10 cellular contexts compared by ENCODE assay signal in the genomic region with DNA sequence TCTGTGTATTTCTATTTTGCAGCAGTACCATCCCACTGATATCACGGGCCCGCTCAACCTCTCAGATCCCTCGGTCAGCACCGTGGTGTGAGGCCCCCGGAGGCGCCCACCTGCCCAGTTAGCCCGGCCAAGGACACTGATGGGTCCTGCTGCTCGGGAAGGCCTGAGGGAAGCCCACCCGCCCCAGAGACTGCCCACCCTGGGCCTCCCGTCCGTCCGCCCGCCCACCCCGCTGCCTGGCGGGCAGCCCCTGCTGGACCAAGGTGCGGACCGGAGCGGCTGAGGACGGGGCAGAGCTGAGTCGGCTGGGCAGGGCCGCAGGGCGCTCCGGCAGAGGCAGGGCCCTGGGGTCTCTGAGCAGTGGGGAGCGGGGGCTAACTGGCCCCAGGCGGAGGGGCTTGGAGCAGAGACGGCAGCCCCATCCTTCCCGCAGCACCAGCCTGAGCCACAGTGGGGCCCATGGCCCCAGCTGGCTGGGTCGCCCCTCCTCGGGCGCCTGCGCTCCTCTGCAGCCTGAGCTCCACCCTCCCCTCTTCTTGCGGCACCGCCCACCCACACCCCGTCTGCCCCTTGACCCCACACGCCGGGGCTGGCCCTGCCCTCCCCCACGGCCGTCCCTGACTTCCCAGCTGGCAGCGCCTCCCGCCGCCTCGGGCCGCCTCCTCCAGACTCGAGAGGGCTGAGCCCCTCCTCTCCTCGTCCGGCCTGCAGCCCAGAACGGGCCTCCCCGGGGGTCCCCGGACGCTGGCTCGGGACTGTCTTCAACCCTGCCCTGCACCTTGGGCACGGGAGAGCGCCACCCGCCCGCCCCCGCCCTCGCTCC. TPM values are rescaled to one million over a fixed set of nuclear protein-coding genes. Genes with fewer than 3 reads are reported as not detected.
DNase-seq lines count a peak whose midpoint lies in the region; ATAC-seq lines count a peak whose summit lies in the region.
"Had no signal": no experiment of that assay in that cellular context is flagged by ENCODE, and none has a peak within 500 bp of the region (broad histone marks: within the 10 kb centered on the region; RNA-seq: fewer than 3 reads in every experiment).

No MANE protein-coding gene starts in this region.

- no peak overlapping the region for H3K27ac Mint-ChIP-seq in stimulated activated naive B cell treated with anti-CD40 and anti-IgM and Interleukin-4, amounts not matched to agents 10 μg/mL and 1 μg/mL and 100 μg/mL, for 72 hours
- H3K27ac Mint-ChIP-seq: activated naive CD8-positive, alpha-beta T cell treated with anti-CD3 and anti-CD28 coated beads, Interleukin-2, amount 10 ng/mL, durations not matched to agents 7 days and 5 days had no signal

- H3K4me3 Mint-ChIP-seq in stimulated activated naive B cell treated with anti-CD40 and anti-IgM and Interleukin-4, amounts not matched to agents 10 μg/mL and 1 μg/mL and 100 μg/mL, for 72 hours, result peak overlapping the region in 1 of 2 donors; percentile 71

- no peaks in the 10 kb centered on the region for H3K9me3 Mint-ChIP-seq in stimulated activated naive B cell treated with anti-CD40 and anti-IgM and Interleukin-4, amounts not matched to agents 10 μg/mL and 1 μg/mL and 100 μg/mL, for 72 hours
- H3K9me3 Mint-ChIP-seq: activated naive CD8-positive, alpha-beta T cell treated with anti-CD3 and anti-CD28 coated beads, Interleukin-2, amount 10 ng/mL, durations not matched to agents 7 days and 5 days had no signal

- H3K36me3 Mint-ChIP-seq in stimulated activated naive B cell treated with anti-CD40 and anti-IgM and Interleukin-4, amounts not matched to agents 10 μg/mL and 1 μg/mL and 100 μg/mL, for 72 hours, result no peaks in the 10 kb centered on the region
- H3K36me3 Mint-ChIP-seq: activated naive CD8-positive, alpha-beta T cell treated with anti-CD3 and anti-CD28 coated beads, Interleukin-2, amount 10 ng/mL, durations not matched to agents 7 days and 5 days had no signal

- H3K4me1 Mint-ChIP-seq in stimulated activated naive B cell treated with anti-CD40 and anti-IgM and Interleukin-4, amounts not matched to agents 10 μg/mL and 1 μg/mL and 100 μg/mL, for 72 hours, result peaks cover 11 to 28% of the 10 kb centered on the region in 2 donors

- ATAC-seq in esophagus mucosa (peak; percentile 5), GM18867 (IDR thresholded peaks at IDR 0.05; ENCODE audit: unreplicated experiment) (no peak)
- ATAC-seq in stimulated activated naive B cell treated with anti-CD40 and anti-IgM and Interleukin-4, amounts not matched to agents 10 μg/mL and 1 μg/mL and 100 μg/mL, for 72 hours (replicated peaks), result peak; percentile 10 to 35

- peak; percentile 20 for DNase-seq in SIG-M5 treated with dmso at 0.1 percent for 504 hours (lab: John Stamatoyannopoulos, UW; ENCODE audit: unreplicated experiment)
- no peak for DNase-seq in SIG-M5 (lab: John Stamatoyannopoulos, UW)
- peak; percentile 76 for DNase-seq in NCI-H748 (lab: John Stamatoyannopoulos, UW; ENCODE audit: unreplicated experiment)
- DNase-seq in stimulated activated naive B cell treated with anti-CD40 and anti-IgM and Interleukin-4, amounts not matched to agents 10 μg/mL and 1 μg/mL and 100 μg/mL, for 72 hours, result no peak
- no peak for DNase-seq in epidermal melanocyte (ENCODE audit: insufficient read length, low spot score)
- no peak for DNase-seq in CD1c-positive myeloid dendritic cell (ENCODE audit: extremely low spot score)

- H3K27me3 Mint-ChIP-seq in stimulated activated naive B cell treated with anti-CD40 and anti-IgM and Interleukin-4, amounts not matched to agents 10 μg/mL and 1 μg/mL and 100 μg/mL, for 72 hours, result peaks cover 48 to 72% of the 10 kb centered on the region in 2 donors

RNA-seq across cellular contexts. Expression of gene LRRC26, which starts 1.9 kb away (rescaled TPM):
- total RNA-seq in esophagus mucosa, result 1.6 TPM
- total RNA-seq: activated naive CD8-positive, alpha-beta T cell treated with anti-CD3 and anti-CD28 coated beads, Interleukin-2, amount 10 ng/mL, durations not matched to agents 7 days and 5 days; NCI-H460 had no signal

RNA-seq across cellular contexts. Expression of gene TMEM210, which starts 3.9 kb away (rescaled TPM):
- total RNA-seq in esophagus mucosa, result not detected
- total RNA-seq: activated naive CD8-positive, alpha-beta T cell treated with anti-CD3 and anti-CD28 coated beads, Interleukin-2, amount 10 ng/mL, durations not matched to agents 7 days and 5 days; NCI-H460 had no signal

RNA-seq across cellular contexts. Expression of gene ANAPC2, which starts 20.4 kb away (rescaled TPM):
- 25.0 TPM for total RNA-seq in esophagus mucosa

RNA-seq across cellular contexts. Expression of gene SSNA1, which starts 20.5 kb away (rescaled TPM):
- total RNA-seq in esophagus mucosa, result 86.8 TPM

RNA-seq across cellular contexts. Expression of gene GRIN1, which starts 29.0 kb away (rescaled TPM):
- total RNA-seq in esophagus mucosa, result 0.12 TPM
- total RNA-seq: activated naive CD8-positive, alpha-beta T cell treated with anti-CD3 and anti-CD28 coated beads, Interleukin-2, amount 10 ng/mL, durations not matched to agents 7 days and 5 days; NCI-H460 had no signal

Comparison
In these comparisons a context has a peak if more than half of its experiments do, and no peak if none do; other contexts are left out.
1. DNase-seq: peak in SIG-M5 treated with dmso at 0.1 percent for 504 hours (single experiment) and NCI-H748 (single experiment); none in SIG-M5 (single experiment), stimulated activated naive B cell treated with anti-CD40 and anti-IgM and Interleukin-4, amounts not matched to agents 10 μg/mL and 1 μg/mL and 100 μg/mL, for 72 hours (single experiment), epidermal melanocyte (single experiment) and CD1c-positive myeloid dendritic cell (single experiment).